15 cellular contexts compared by ENCODE assay signal in genomic region chr10:13853854-13854253, GRCh38.
A peak's percentile ranks its signal among the peaks of the same experiment; 100 is the strongest.
DNase-seq lines count a peak whose midpoint lies in the region; ATAC-seq and TF ChIP-seq lines count a peak whose summit lies in the region.
"Had no signal": no experiment of that assay in that cellular context is flagged by ENCODE, and none has a peak within 500 bp of the region (broad histone marks: within the 10 kb centered on the region; RNA-seq: fewer than 3 reads in every experiment).

No MANE protein-coding gene starts in this region.

- peak; percentile 77 to 90 for ATAC-seq in right cardiac atrium

- H3K36me3 ChIP-seq in brain microvascular endothelial cell (replicated peaks) (no peaks in the 10 kb centered on the region), subcutaneous abdominal adipose tissue (ENCODE audit: control insufficient read depth in 5 of 5, insufficient read depth in 5 of 5, low read length in 5 of 5) (peaks cover 11 to 36% (median 18%) of the 10 kb centered on the region in 5 donors), MG63 (no peaks in the 10 kb centered on the region)
- H3K36me3 ChIP-seq: BLaER1 had no signal

- H3K4me1 ChIP-seq in right cardiac atrium (ENCODE audit: control insufficient read depth, insufficient read depth, low read length), result peaks cover 4% of the 10 kb centered on the region
- H3K4me1 ChIP-seq in subcutaneous abdominal adipose tissue (ENCODE audit: control insufficient read depth in 5 of 5, insufficient read depth in 5 of 5, low read length in 5 of 5), result peaks cover 4 to 42% (median 32%) of the 10 kb centered on the region in 5 donors
- H3K4me1 ChIP-seq: BLaER1, parathyroid adenoma had no signal

- DNase-seq in GM13976 (ENCODE audit: low spot score) (peak; percentile 40), brain microvascular endothelial cell (peak; percentile 77), right cardiac atrium (peak in 2 of 3 donors; percentile 42 to 61), inferior parietal cortex (ENCODE audit: extremely low spot score) (no peak), NCI-H2171 treated with DMSO at 0.1 percent for 48 hours (lab: John Stamatoyannopoulos, UW) (no peak), MG63 (no peak)
- no peak for DNase-seq in activated naive CD4-positive, alpha-beta T cell (lab: John Stamatoyannopoulos, UW)
- DNase-seq: activated naive CD4-positive, alpha-beta T cell treated with anti-CD3 and anti-CD28 coated beads, Interleukin-2, amount 50 U/mL, for 16 hours; NCI-H2171; NK-92 treated with Interleukin-12 subunit alpha and Interleukin-12 subunit beta, amount 100 ng/mL, for 24 hours; SK-N-SH had no signal

- H3K4me3 ChIP-seq in brain microvascular endothelial cell (ENCODE audit: low read depth, low read length) (no peak overlapping the region), right cardiac atrium (ENCODE audit: low read length) (no peak overlapping the region), subcutaneous abdominal adipose tissue (ENCODE audit: low read depth in 1 of 5, low read length in 5 of 5) (peak overlapping the region in 1 of 5 donors; percentile 6), MG63 (no peak overlapping the region)
- H3K4me3 ChIP-seq: BLaER1 had no signal

- in situ Hi-C loops in GM13976 (cut with MboI; ENCODE audit: low sequenced_read_pairs, unreplicated experiment), result no loop called here
- in situ Hi-C loops in brain microvascular endothelial cell (cut with HindIII; ENCODE audit: low pct_ligation_motif_present, low sequenced_read_pairs), result no loop called here

- TF ChIP-seq CTCF in GM13976 (IDR thresholded peaks at IDR 0.05; ENCODE audit: borderline replicate concordance, control extremely low read depth, extremely low read depth, insufficient read depth, missing control alignments) (no peak), brain microvascular endothelial cell (IDR thresholded peaks at IDR 0.05; ENCODE audit: low read depth, low read length, missing control alignments) (no peak)

- H3K27me3 ChIP-seq in brain microvascular endothelial cell (replicated peaks) (no peaks in the 10 kb centered on the region), right cardiac atrium (ENCODE audit: control insufficient read depth, insufficient read depth) (no peaks in the 10 kb centered on the region), subcutaneous abdominal adipose tissue (ENCODE audit: control insufficient read depth in 5 of 5, insufficient read depth in 4 of 5, low read length in 5 of 5) (no peaks in the 10 kb centered on the region), MG63 (no peaks in the 10 kb centered on the region)
- H3K27me3 ChIP-seq: BLaER1 had no signal

- WGBS in right cardiac atrium, result 42% methylated on average over 6 of the region's 6 CpGs

- no peaks in the 10 kb centered on the region for H3K9me3 ChIP-seq in right cardiac atrium (ENCODE audit: control insufficient read depth, low read length)
- no peaks in the 10 kb centered on the region for H3K9me3 ChIP-seq in subcutaneous abdominal adipose tissue (ENCODE audit: control insufficient read depth in 5 of 5, low read length in 5 of 5)
- no peaks in the 10 kb centered on the region for H3K9me3 ChIP-seq in MG63
- H3K9me3 ChIP-seq: BLaER1, SK-N-SH had no signal

- H3K9ac ChIP-seq in subcutaneous abdominal adipose tissue (ENCODE audit: low read length in 5 of 5), result no peak overlapping the region
- H3K9ac ChIP-seq: BLaER1, parathyroid adenoma, SK-N-SH had no signal

- peak overlapping the region; percentile 78 for H3K27ac ChIP-seq in brain microvascular endothelial cell
- peak overlapping the region; percentile 72 for H3K27ac ChIP-seq in right cardiac atrium (ENCODE audit: low read length)
- peak overlapping the region; percentile 81 for H3K27ac ChIP-seq in subcutaneous abdominal adipose tissue (ENCODE audit: low read depth, low read length)
- H3K27ac ChIP-seq: BLaER1, parathyroid adenoma, VCaP had no signal

- intact Hi-C loops in right cardiac atrium (cut with DNase I), result no loop called here

Comparison
In these comparisons a context has a peak if more than half of its experiments do, and no peak if none do; other contexts are left out.
1. DNase-seq: peak in GM13976 (single experiment), brain microvascular endothelial cell (single experiment) and right cardiac atrium (2 of 3); none in inferior parietal cortex (single experiment), NCI-H2171 treated with DMSO at 0.1 percent for 48 hours (single experiment), MG63 (single experiment) and activated naive CD4-positive, alpha-beta T cell (0 of 4).
2. Peak in every context shown above with its lines, with median percentiles within 50 percentile points of each other: H3K27ac ChIP-seq.